In genomic region chr10:7787857-7788639, GRCh38 we compare ENCODE assay signal across 8 cellular contexts. TPM values are rescaled to one million over a fixed set of nuclear protein-coding genes. Genes with fewer than 3 reads are reported as not detected.
DNase-seq lines count a peak whose midpoint lies in the region; ATAC-seq and TF ChIP-seq lines count a peak whose summit lies in the region.

TSS of gene ATP5F1C (plus strand) at chr10:7788177. CDS start at chr10:7788208, 31 bp downstream.
A gene with protein sequence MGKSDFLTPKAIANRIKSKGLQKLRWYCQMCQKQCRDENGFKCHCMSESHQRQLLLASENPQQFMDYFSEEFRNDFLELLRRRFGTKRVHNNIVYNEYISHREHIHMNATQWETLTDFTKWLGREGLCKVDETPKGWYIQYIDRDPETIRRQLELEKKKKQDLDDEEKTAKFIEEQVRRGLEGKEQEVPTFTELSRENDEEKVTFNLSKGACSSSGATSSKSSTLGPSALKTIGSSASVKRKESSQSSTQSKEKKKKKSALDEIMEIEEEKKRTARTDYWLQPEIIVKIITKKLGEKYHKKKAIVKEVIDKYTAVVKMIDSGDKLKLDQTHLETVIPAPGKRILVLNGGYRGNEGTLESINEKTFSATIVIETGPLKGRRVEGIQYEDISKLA (minus strand): TSS chr10:7787993. CDS start chr10:7787933, 60 bp downstream.

- peak; percentile 80 for TF ChIP-seq POLR2A in right lobe of liver (IDR thresholded peaks at IDR 0.05)

- H3K4me3 ChIP-seq in dorsolateral prefrontal cortex (peak within 1 kb of the TSS; percentile 67 to 100 (median 96)), right lobe of liver (peak within 1 kb of the TSS; percentile 85 to 97 (median 95))

- TF ChIP-seq CTCF in CD14-positive monocyte (IDR thresholded peaks at IDR 0.05) (no peak), dorsolateral prefrontal cortex (IDR thresholded peaks at IDR 0.05 in 54 of 56, conservative IDR thresholded peaks at IDR 0.05 in 2 of 56; ENCODE audit: low read depth in 1 of 56, partially characterized antibody in 56 of 56) (peak in 23 of 56 donors; percentile 4 to 53 (median 23)), right lobe of liver (IDR thresholded peaks at IDR 0.05) (no peak)

- no peaks in the 10 kb centered on the region for H3K36me3 ChIP-seq in right lobe of liver

- no peak within 1 kb of the TSS for H3K4me3 Mint-ChIP-seq in CD14-positive monocyte

- no peak within 1 kb of the TSS for H3K27ac Mint-ChIP-seq in CD14-positive monocyte

- peaks cover 0 to 24% (median 9%) of the 10 kb centered on the region in 4 donors for H3K4me1 ChIP-seq in right lobe of liver

- peaks cover 52% of the 10 kb centered on the region for H3K4me1 Mint-ChIP-seq in CD14-positive monocyte

- H3K27me3 ChIP-seq in dorsolateral prefrontal cortex (no peaks in the 10 kb centered on the region), right lobe of liver (no peaks in the 10 kb centered on the region)

- H3K27ac ChIP-seq in dorsolateral prefrontal cortex (peak within 1 kb of the TSS; percentile 12 to 92 (median 83)), right lobe of liver (peak within 1 kb of the TSS; percentile 65 to 87 (median 84))

- peaks cover 18 to 42% of the 10 kb centered on the region in 2 donors for H3K36me3 Mint-ChIP-seq in CD14-positive monocyte

- no peaks in the 10 kb centered on the region for H3K27me3 Mint-ChIP-seq in CD14-positive monocyte (ENCODE audit: low read depth in 3 of 3)

- under 1% methylated on average over 38 of the region's 59 CpGs for WGBS in right lobe of liver (ENCODE audit: insufficient coverage, low coverage, low lambda C conversion rate, missing lambda C conversion rate)

- H3K9me3 ChIP-seq in right lobe of liver = no peaks in the 10 kb centered on the region

- DNase-seq in CD14-positive monocyte (ENCODE audit: low spot score) (peak; percentile 96), NCI-H748 (lab: John Stamatoyannopoulos, UW; ENCODE audit: unreplicated experiment) (peak; percentile 91), dorsolateral prefrontal cortex (peak; percentile 96 to 98 (median 97)), right lobe of liver (peak; percentile 97 to 98 (median 98))
- DNase-seq in activated CD4-positive, alpha-beta T cell treated with anti-CD3 and anti-CD28 coated beads, Interleukin-2, amount 50 U/mL, for 24 hours (ENCODE audit: low read depth in 1 of 2, low spot score in 1 of 2) = peak; percentile 94 to 97
- DNase-seq in stimulated activated CD4-positive, alpha-beta T cell treated with anti-CD3 and anti-CD28 coated beads, Interleukin-4, amount 100 ng/mL, for 4 hours = peak; percentile 95 to 97

- H3K9me3 Mint-ChIP-seq in CD14-positive monocyte = no peaks in the 10 kb centered on the region

- intact Hi-C loops in CD14-positive monocyte (cut with micrococcal nuclease) (loop anchor here (2.0 kb wide), 1 partner anchor 31 kb away; the partner anchor contains the start of gene TAF3 (in 2 of the 2)), dorsolateral prefrontal cortex (cut with DNase I) (loop anchor here (2.0 kb wide), 2 partner anchors 25 to 31 kb away; partner anchors contain the start of gene TAF3 (in 2 of the 2)), right lobe of liver (cut with DNase I) (no loop called here)

- ATAC-seq in GM19372 (IDR thresholded peaks at IDR 0.05; ENCODE audit: low read depth, unreplicated experiment) (peak; percentile 92), HG03521 (IDR thresholded peaks at IDR 0.05; ENCODE audit: unreplicated experiment) (peak; percentile 93), right lobe of liver (peak; percentile 98 to 99 (median 98))

RNA-seq across cellular contexts. Expression of gene ATP5F1C, which starts in this region (rescaled TPM):
- 100 to 1,000 TPM; 437 to 455 TPM for polyA plus RNA-seq in CD14-positive monocyte
- total RNA-seq in dorsolateral prefrontal cortex = 100 to 1,000 TPM; 109 to 282 (median 209) TPM
- total RNA-seq in right lobe of liver = 100 to 1,000 TPM; 177 to 376 (median 210) TPM

RNA-seq across cellular contexts. Expression of the second gene that starts in this region (rescaled TPM):
- 1 to 10 TPM; 3.0 to 3.1 TPM for polyA plus RNA-seq in CD14-positive monocyte
- total RNA-seq in dorsolateral prefrontal cortex (10 to 100 TPM in 104 of 120 experiments, 1 to 10 TPM in 16; 6.3 to 21.7 (median 12.2) TPM), right lobe of liver (1 to 10 TPM; 2.3 to 4.3 (median 3.4) TPM)

Comparison
In these comparisons a context has a peak if more than half of its experiments do, and no peak if none do; other contexts are left out.
1. Peak in every context shown above with its lines: DNase-seq, ATAC-seq, H3K4me3 ChIP-seq and H3K27ac ChIP-seq.
2. intact Hi-C loops: an anchor here in CD14-positive monocyte (2.0 kb wide) and dorsolateral prefrontal cortex (2.0 kb wide); none called in right lobe of liver.